Comparison of ENCODE assay signal across 8 cellular contexts in genomic region chr15:81003023-81003350, GRCh38. TPM values are rescaled to one million over a fixed set of nuclear protein-coding genes. Genes with fewer than 3 reads are reported as not detected.
DNase-seq lines count a peak whose midpoint lies in the region; ATAC-seq and TF ChIP-seq lines count a peak whose summit lies in the region.

No MANE protein-coding gene starts in this region.

- CTCF ChIA-PET in WTC11 (lab: Charles Lee): interaction anchor here (1.5 to 3.1 kb wide), 4 partner anchors 27 to 263 kb away, joined by 3 to 37 read pairs (median 4); partner anchors contain the start of gene CEMIP

- H3K27me3 Mint-ChIP-seq in GM23338 (ENCODE audit: insufficient read depth, low read depth, poor library complexity) (peaks cover 10% of the 10 kb centered on the region), WTC11 (ENCODE audit: low read depth) (peaks cover 10% of the 10 kb centered on the region), glutamatergic neuron (ENCODE audit: unreplicated experiment) (peaks cover 5% of the 10 kb centered on the region)

- POLR2A ChIA-PET in WTC11 (lab: Charles Lee): no interaction called here

- peaks cover 13% of the 10 kb centered on the region for H3K79me2 ChIP-seq in GM23338 (replicated peaks; ENCODE audit: insufficient read depth)

- H3F3A ChIP-seq in GM23338 (replicated peaks; ENCODE audit: low read depth): no peaks in the 10 kb centered on the region

- peak overlapping the region; percentile 90; the same call in 1 of the 2 replicates for H3K4me2 ChIP-seq in GM23338

- H3K9ac ChIP-seq in skeletal muscle tissue (ENCODE audit: low read depth in 1 of 3, low read length in 3 of 3): no peak overlapping the region

- H3K9me3 Mint-ChIP-seq in GM23338 (no peaks in the 10 kb centered on the region), WTC11 (no peaks in the 10 kb centered on the region), glutamatergic neuron (ENCODE audit: unreplicated experiment) (peaks cover 8% of the 10 kb centered on the region)

- no peak for DNase-seq in GM23338 (ENCODE audit: low spot score)
- DNase-seq in WTC11 (ENCODE audit: low spot score): no peak
- DNase-seq in glutamatergic neuron: no peak
- DNase-seq in NK-92 treated with Interleukin-12 subunit alpha and Interleukin-12 subunit beta, amount 100 ng/mL, for 24 hours (lab: John Stamatoyannopoulos, UW): no peak
- no peak for DNase-seq in ecto neural progenitor cell (ENCODE audit: low spot score)
- no peak for DNase-seq in mesenteric fat pad (ENCODE audit: low spot score)
- DNase-seq in KBM-7: no peak

- H3K4me3 ChIP-seq in GM23338 (peak overlapping the region; percentile 86; the same call in 1 of the 2 replicates), skeletal muscle tissue (ENCODE audit: low read length in 3 of 3) (peak overlapping the region; percentile 43 to 70 (median 58))

- peak overlapping the region; percentile 29; the same call in 1 of the 3 replicates for H3K4me3 Mint-ChIP-seq in GM23338
- no peak overlapping the region for H3K4me3 Mint-ChIP-seq in WTC11
- peak overlapping the region; percentile 50 for H3K4me3 Mint-ChIP-seq in glutamatergic neuron (ENCODE audit: unreplicated experiment)

- H3K9me2 ChIP-seq in GM23338 (ENCODE audit: insufficient read depth): no peaks in the 10 kb centered on the region

- H2AFZ ChIP-seq in GM23338: 0 out of 2 replicates have a peak overlapping the region, but pooled peaks have one; percentile 10

- no peak overlapping the region for H3K27ac ChIP-seq in GM23338 (ENCODE audit: low read depth)
- H3K27ac ChIP-seq in skeletal muscle tissue (ENCODE audit: low read depth, low read length): no peak overlapping the region

- peaks cover 13% of the 10 kb centered on the region; the same call in 1 of the 2 replicates for H4K20me1 ChIP-seq in GM23338 (replicated peaks; ENCODE audit: insufficient read depth)

- no peaks in the 10 kb centered on the region for H3K36me3 ChIP-seq in GM23338 (ENCODE audit: insufficient read depth)
- H3K36me3 ChIP-seq in skeletal muscle tissue (ENCODE audit: control insufficient read depth in 3 of 3, insufficient read depth in 3 of 3, low read length in 3 of 3): peaks cover 0 to 2% (median 0%) of the 10 kb centered on the region in 3 donors

- TF ChIP-seq CTCF in GM23338 (conservative IDR thresholded peaks at IDR 0.05; ENCODE audit: low read depth in 2 of 2) (no peak), WTC11 (IDR thresholded peaks at IDR 0.05) (no peak), glutamatergic neuron (IDR thresholded peaks at IDR 0.05; ENCODE audit: partially characterized antibody, unreplicated experiment) (no peak)

- in situ Hi-C loops in KBM-7 (cut with MboI; ENCODE audit: low pct_unique_long_range_greater_than_20kb, low sequenced_read_pairs): no loop called here

- peaks cover 10% of the 10 kb centered on the region for H3K36me3 Mint-ChIP-seq in GM23338 (ENCODE audit: low read depth)
- peaks cover 4% of the 10 kb centered on the region; the same call in 1 of the 2 replicates for H3K36me3 Mint-ChIP-seq in WTC11
- no peaks in the 10 kb centered on the region for H3K36me3 Mint-ChIP-seq in glutamatergic neuron (ENCODE audit: unreplicated experiment)

- H3K4me1 Mint-ChIP-seq in GM23338 (peaks cover 12% of the 10 kb centered on the region; the same call in 2 of the 3 replicates), WTC11 (peaks cover 13% of the 10 kb centered on the region), glutamatergic neuron (ENCODE audit: low read depth, unreplicated experiment) (peaks cover 12% of the 10 kb centered on the region)

- ATAC-seq in GM23338 (peak; percentile 13), WTC11 (peak; percentile 1; the same call in 1 of the 2 replicates)

- no peak overlapping the region for H3K27ac Mint-ChIP-seq in GM23338
- no peak overlapping the region for H3K27ac Mint-ChIP-seq in WTC11
- no peak overlapping the region for H3K27ac Mint-ChIP-seq in glutamatergic neuron (ENCODE audit: unreplicated experiment)

- no peaks in the 10 kb centered on the region for H3K9me3 ChIP-seq in skeletal muscle tissue (ENCODE audit: control insufficient read depth in 3 of 3, low read length in 3 of 3)

- H3K4me1 ChIP-seq in GM23338 (ENCODE audit: insufficient read depth): peaks cover 7% of the 10 kb centered on the region
- peaks cover 8 to 15% (median 13%) of the 10 kb centered on the region in 3 donors for H3K4me1 ChIP-seq in skeletal muscle tissue (ENCODE audit: control insufficient read depth in 3 of 3, insufficient read depth in 3 of 3, low read length in 3 of 3)

- H3K27me3 ChIP-seq in GM23338 (ENCODE audit: insufficient read depth) (peaks cover 37% of the 10 kb centered on the region), skeletal muscle tissue (ENCODE audit: control insufficient read depth in 3 of 3, insufficient read depth in 3 of 3, low read length in 3 of 3) (peaks cover 15 to 22% (median 20%) of the 10 kb centered on the region in 3 donors)

TF ChIP-seq in GM23338, 12 proteins besides CTCF, POLR2A, EP300 and RAD21 (continues in another document):
- no peak for TF ChIP-seq ZNF114 (CRISPR knock-in tag; IDR thresholded peaks at IDR 0.05)
- TF ChIP-seq POLR2AphosphoS5 (IDR thresholded peaks at IDR 0.05; ENCODE audit: low read depth): no peak
- TF ChIP-seq STAT1 (IDR thresholded peaks at IDR 0.05; ENCODE audit: unreplicated experiment): no peak
- no peak for TF ChIP-seq EZH2 (IDR thresholded peaks at IDR 0.05; ENCODE audit: low read depth, unreplicated experiment)
- no peak for TF ChIP-seq JUNB (IDR thresholded peaks at IDR 0.05; ENCODE audit: unreplicated experiment)
- no peak for TF ChIP-seq ZNF331 (CRISPR knock-in tag; IDR thresholded peaks at IDR 0.05; ENCODE audit: low read depth)
- no peak for TF ChIP-seq EZH2phosphoT487 (IDR thresholded peaks at IDR 0.05; ENCODE audit: unreplicated experiment)

TF ChIP-seq in WTC11, 78 proteins besides CTCF, POLR2A, EP300 and RAD21:
- no peak for TF ChIP-seq NR1H2 (CRISPR knock-in tag; IDR thresholded peaks at IDR 0.05)
- 0 out of 2 replicates have a peak, but pooled peaks have one; percentile 26 for TF ChIP-seq ZBTB21 (CRISPR knock-in tag; IDR thresholded peaks at IDR 0.05; ENCODE audit: borderline replicate concordance)
TF ChIP-seq in WTC11: peak in this region for 1.

RNA-seq across cellular contexts. Expression of gene TLNRD1, which starts 2.3 kb away (rescaled TPM):
- total RNA-seq in GM23338 (2014; rRNA removed; shearing (Covaris generic)): 20.6 and 27.3 TPM in 2 replicates
- polyA plus RNA-seq in GM23338 (2016; fragmentation: Nextera tagmentation; extraction: Ambion mirVana): 6.7 and 8.0 TPM in 2 replicates
- 21.4 to 26.7 TPM (median 22.3 TPM) in 3 replicates for total RNA-seq in WTC11 (2021)
- 35.5 TPM for total RNA-seq in glutamatergic neuron (ENCODE audit: unreplicated experiment)
- total RNA-seq in skeletal muscle tissue: 5.7 TPM
- 43.1 TPM for total RNA-seq in mesenteric fat pad

RNA-seq across cellular contexts. Expression of gene MESD, which starts 13.4 kb away (rescaled TPM):
- 21.1 and 25.6 TPM in 2 replicates for total RNA-seq in GM23338 (2014; rRNA removed; shearing (Covaris generic))
- 47.9 and 52.7 TPM in 2 replicates for polyA plus RNA-seq in GM23338 (2016; fragmentation: Nextera tagmentation; extraction: Ambion mirVana)
- total RNA-seq in WTC11 (2021) (26.9 to 28.3 TPM (median 27.9 TPM) in 3 replicates), glutamatergic neuron (ENCODE audit: unreplicated experiment) (21.9 TPM), skeletal muscle tissue (17.2 TPM), mesenteric fat pad (30.2 TPM)
